20 cellular contexts compared by ENCODE assay signal in the genomic region with DNA sequence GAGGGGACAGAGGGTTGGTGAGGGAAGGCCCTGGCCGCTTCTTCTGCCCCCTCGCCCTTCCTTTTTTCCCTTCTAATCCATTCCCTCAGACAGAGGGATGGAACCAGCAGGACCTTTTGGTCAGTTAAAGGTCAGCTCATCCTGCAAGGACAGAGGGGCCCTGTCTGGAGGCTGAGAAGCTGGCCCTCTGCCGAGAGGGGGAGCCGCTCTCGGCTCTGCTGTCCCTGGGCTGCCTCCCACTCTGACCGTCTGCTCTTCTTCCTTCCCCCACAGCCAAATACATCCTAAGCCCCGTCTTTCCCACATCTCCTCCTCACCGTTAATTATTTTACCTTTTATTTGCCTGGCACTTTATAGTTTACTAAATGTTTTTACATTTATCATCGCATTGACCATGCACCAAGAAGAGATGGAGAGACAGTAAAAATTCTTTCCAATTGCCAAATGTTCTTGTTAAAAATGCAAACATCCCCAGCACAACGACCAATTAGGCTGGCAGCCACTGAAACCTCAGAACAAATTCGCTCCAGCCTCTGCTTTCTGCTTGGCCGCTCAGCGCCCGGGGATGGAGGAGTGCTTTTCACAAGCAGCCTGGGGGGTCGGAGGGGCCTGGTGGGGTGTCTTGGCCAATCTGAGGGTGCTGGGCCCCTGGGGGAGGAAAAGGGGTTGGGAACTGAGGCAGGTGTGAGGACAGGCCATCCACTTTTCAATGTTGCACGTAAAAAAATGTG.
DNase-seq lines count a peak whose midpoint lies in the region; ATAC-seq and TF ChIP-seq lines count a peak whose summit lies in the region.
"Had no signal": no experiment of that assay in that cellular context is flagged by ENCODE, and none has a peak within 500 bp of the region (broad histone marks: within the 10 kb centered on the region; RNA-seq: fewer than 3 reads in every experiment).

No MANE protein-coding gene starts in this region.

- peaks cover 94% of the 10 kb centered on the region for H3K36me3 ChIP-seq in thoracic aorta

- no peaks in the 10 kb centered on the region for H3K9me3 Mint-ChIP-seq in HFFc6
- H3K9me3 Mint-ChIP-seq in naive thymus-derived CD8-positive, alpha-beta T cell, result no peaks in the 10 kb centered on the region
- H3K9me3 Mint-ChIP-seq: activated CD4-positive, alpha-beta T cell treated with anti-CD3 and anti-CD28 coated beads, Interleukin-2, amount 10 ng/mL, durations not matched to agents 7 days and 5 days; activated naive CD4-positive, alpha-beta T cell treated with anti-CD3 and anti-CD28 coated beads for 36 hours; CD8-positive, alpha-beta T cell; stimulated activated effector memory CD8-positive, alpha-beta T cell treated with anti-CD3 and anti-CD28 coated beads, Interleukin-12 subunit alpha, Interleukin-12 subunit beta, amount 100 ng/mL, for 72 hours had no signal

- H3K4me1 ChIP-seq in thoracic aorta (ENCODE audit: control insufficient read depth in 1 of 2, low read depth in 2 of 2), result peaks cover 20 to 86% of the 10 kb centered on the region in 2 donors
- H3K4me1 ChIP-seq: prostate gland had no signal

- no peaks in the 10 kb centered on the region for H3K9me3 ChIP-seq in thoracic aorta
- H3K9me3 ChIP-seq: prostate gland had no signal

- TF ChIP-seq CTCF in HFFc6 (IDR thresholded peaks at IDR 0.05), result no peak
- no peak for TF ChIP-seq CTCF in thoracic aorta (IDR thresholded peaks at IDR 0.05)

- H3K4me1 Mint-ChIP-seq in HFFc6 (ENCODE audit: low read depth), result peaks cover 38% of the 10 kb centered on the region
- H3K4me1 Mint-ChIP-seq in naive thymus-derived CD8-positive, alpha-beta T cell, result no peaks in the 10 kb centered on the region
- H3K4me1 Mint-ChIP-seq: activated CD4-positive, alpha-beta T cell treated with anti-CD3 and anti-CD28 coated beads, Interleukin-2, amount 10 ng/mL, durations not matched to agents 7 days and 5 days; stimulated activated effector memory CD8-positive, alpha-beta T cell treated with anti-CD3 and anti-CD28 coated beads, Interleukin-12 subunit alpha, Interleukin-12 subunit beta, amount 100 ng/mL, for 72 hours had no signal

- no peaks in the 10 kb centered on the region for H3K27me3 ChIP-seq in thoracic aorta (replicated peaks; ENCODE audit: insufficient read depth)

- ATAC-seq in left lobe of liver, result peak; percentile 10
- ATAC-seq in thoracic aorta (ENCODE audit: insufficient number of reproducible peaks, low FRiP score, low read depth), result no peak
- ATAC-seq in naive thymus-derived CD8-positive, alpha-beta T cell, result no peak
- ATAC-seq: CD8-positive, alpha-beta T cell; stimulated activated effector memory CD8-positive, alpha-beta T cell treated with anti-CD3 and anti-CD28 coated beads, Interleukin-12 subunit alpha, Interleukin-12 subunit beta, amount 100 ng/mL, for 72 hours had no signal

- peak overlapping the region; percentile 54 for H3K27ac Mint-ChIP-seq in HFFc6
- no peak overlapping the region for H3K27ac Mint-ChIP-seq in naive thymus-derived CD8-positive, alpha-beta T cell
- H3K27ac Mint-ChIP-seq: activated CD4-positive, alpha-beta T cell treated with anti-CD3 and anti-CD28 coated beads, Interleukin-2, amount 10 ng/mL, durations not matched to agents 7 days and 5 days; activated naive CD4-positive, alpha-beta T cell treated with anti-CD3 and anti-CD28 coated beads for 36 hours; CD8-positive, alpha-beta T cell; stimulated activated effector memory CD8-positive, alpha-beta T cell treated with anti-CD3 and anti-CD28 coated beads, Interleukin-12 subunit alpha, Interleukin-12 subunit beta, amount 100 ng/mL, for 72 hours had no signal

- peaks cover 34% of the 10 kb centered on the region for H3K36me3 Mint-ChIP-seq in HFFc6 (ENCODE audit: low read depth)
- no peaks in the 10 kb centered on the region for H3K36me3 Mint-ChIP-seq in naive thymus-derived CD8-positive, alpha-beta T cell
- H3K36me3 Mint-ChIP-seq: CD8-positive, alpha-beta T cell; stimulated activated effector memory CD8-positive, alpha-beta T cell treated with anti-CD3 and anti-CD28 coated beads, Interleukin-12 subunit alpha, Interleukin-12 subunit beta, amount 100 ng/mL, for 72 hours had no signal

- DNase-seq in HFFc6, result no peak
- no peak for DNase-seq in left lobe of liver (ENCODE audit: low spot score)
- no peak for DNase-seq in thoracic aorta (ENCODE audit: low spot score)
- DNase-seq in NCI-H1417 treated with DMSO at 0.1 percent for 48 hours (lab: John Stamatoyannopoulos, UW), result no peak
- DNase-seq in naive thymus-derived CD8-positive, alpha-beta T cell, result no peak
- DNase-seq in NCI-H1694 (lab: John Stamatoyannopoulos, UW), result no peak
- DNase-seq in substantia nigra (lab: John Stamatoyannopoulos, UW), result no peak
- DNase-seq: activated CD4-positive, alpha-beta T cell treated with anti-CD3 and anti-CD28 coated beads, Interleukin-2, amount 10 ng/mL, durations not matched to agents 7 days and 5 days; activated naive CD4-positive, alpha-beta T cell treated with anti-CD3 and anti-CD28 coated beads for 36 hours; CD8-positive, alpha-beta T cell; dermis blood vessel endothelial cell; GOT3; KBM-7; kidney glomerular epithelial cell; NCI-H1105; NCI-H526 treated with DMSO at 0.1 percent for 48 hours; T-helper 9 cell had no signal

- H3K27me3 Mint-ChIP-seq in HFFc6 (ENCODE audit: insufficient read depth), result peaks cover 6% of the 10 kb centered on the region
- H3K27me3 Mint-ChIP-seq in naive thymus-derived CD8-positive, alpha-beta T cell, result peaks cover 0 to 7% (median 1%) of the 10 kb centered on the region in 5 donors

- POLR2A ChIA-PET in naive thymus-derived CD8-positive, alpha-beta T cell (lab: Charles Lee), result no interaction called here

- H3K4me3 ChIP-seq in thoracic aorta, result no peak overlapping the region
- H3K4me3 ChIP-seq: prostate gland had no signal

- no peak overlapping the region for H3K4me3 Mint-ChIP-seq in HFFc6
- no peak overlapping the region for H3K4me3 Mint-ChIP-seq in naive thymus-derived CD8-positive, alpha-beta T cell
- H3K4me3 Mint-ChIP-seq: activated CD4-positive, alpha-beta T cell treated with anti-CD3 and anti-CD28 coated beads, Interleukin-2, amount 10 ng/mL, durations not matched to agents 7 days and 5 days; activated naive CD4-positive, alpha-beta T cell treated with anti-CD3 and anti-CD28 coated beads for 36 hours; CD8-positive, alpha-beta T cell; stimulated activated effector memory CD8-positive, alpha-beta T cell treated with anti-CD3 and anti-CD28 coated beads, Interleukin-12 subunit alpha, Interleukin-12 subunit beta, amount 100 ng/mL, for 72 hours had no signal

- H3K27ac ChIP-seq in cingulate gyrus (ENCODE audit: low read depth, low read length) (peak overlapping the region; percentile 13), thoracic aorta (peak overlapping the region; percentile 52 to 74), substantia nigra (ENCODE audit: low read depth, low read length, poor library complexity, severe bottlenecking) (no peak overlapping the region)
